Comparison of ENCODE assay signal across 1 cellular context in the genomic region with DNA sequence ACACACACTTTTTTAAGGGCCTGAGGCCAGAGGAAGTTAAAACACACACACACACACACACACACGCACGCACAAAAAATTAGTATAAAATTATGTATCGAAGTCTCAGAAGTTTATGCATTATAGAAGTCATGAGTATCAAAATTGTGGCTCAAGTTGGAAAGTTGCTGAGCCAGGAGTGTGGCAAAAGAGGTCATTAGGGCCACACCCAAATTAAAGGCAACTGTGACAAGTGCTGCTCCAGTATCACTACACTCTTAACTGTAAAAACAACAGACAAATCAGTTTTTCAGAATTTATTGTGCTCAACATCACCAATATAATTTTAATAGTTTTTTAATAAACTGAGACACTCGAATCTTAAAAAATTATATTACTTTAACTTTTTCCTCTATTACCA.
TF ChIP-seq lines count a peak whose summit lies in the region.

No MANE protein-coding gene starts in this region.

TF ChIP-seq in A549, 52 proteins besides CTCF, POLR2A, EP300 and RAD21 (continued from another document):
- TF ChIP-seq NR3C1 (IDR thresholded peaks at IDR 0.05) (no peak), RFX5 (IDR thresholded peaks at IDR 0.05) (no peak), EHMT2 (IDR thresholded peaks at IDR 0.05; ENCODE audit: low read depth) (no peak), CEBPB (IDR thresholded peaks at IDR 0.05) (no peak), HOXB13 (CRISPR knock-in tag; IDR thresholded peaks at IDR 0.05; ENCODE audit: low read depth) (no peak), SREBF2 (IDR thresholded peaks at IDR 0.05) (no peak), FOSL2 (IDR thresholded peaks at IDR 0.05) (no peak), FOSL2 (CRISPR knock-in tag; IDR thresholded peaks at IDR 0.05) (no peak), KDM5A (IDR thresholded peaks at IDR 0.05) (no peak), RARB (CRISPR knock-in tag; IDR thresholded peaks at IDR 0.05) (no peak), HOXA7 (CRISPR knock-in tag; IDR thresholded peaks at IDR 0.05) (no peak)
